Comparison of ENCODE assay signal across 8 cellular contexts in genomic region chr2:111698743-111699554, GRCh38.
DNase-seq lines count a peak whose midpoint lies in the region; ATAC-seq and TF ChIP-seq lines count a peak whose summit lies in the region.

No MANE protein-coding gene starts in this region.

- peak overlapping the region; percentile 66 for H3K4me3 ChIP-seq in Loucy (ENCODE audit: low read length, poor library complexity, severe bottlenecking)

- peak; percentile 96 for DNase-seq in GM03348 (ENCODE audit: low spot score)
- DNase-seq in SKM-1 treated with dmso at 0.1 percent for 144 hours (lab: John Stamatoyannopoulos, UW; ENCODE audit: unreplicated experiment) = peak; percentile 92
- peak; percentile 99 for DNase-seq in amniotic epithelial cell (ENCODE audit: low read depth)
- peak; percentile 98 for DNase-seq in hepatic stellate cell (ENCODE audit: low spot score)
- DNase-seq in smooth muscle cell of the brain vasculature (ENCODE audit: low read depth, low spot score) = peak; percentile 95

- no peaks in the 10 kb centered on the region for H3K36me3 ChIP-seq in Loucy (ENCODE audit: insufficient read depth, low read length)

- peak overlapping the region; percentile 85 for H3K4me2 ChIP-seq in Loucy (ENCODE audit: low read depth, low read length, poor library complexity, severe bottlenecking)

- H4K20me1 ChIP-seq in Loucy (ENCODE audit: insufficient read depth, low read length, poor library complexity, severe bottlenecking) = no peaks in the 10 kb centered on the region

- ATAC-seq in HG02852 (IDR thresholded peaks at IDR 0.05; ENCODE audit: unreplicated experiment) = no peak
- ATAC-seq in GM21529 (IDR thresholded peaks at IDR 0.05; ENCODE audit: unreplicated experiment) = no peak

- peak; percentile 51 for TF ChIP-seq CTCF in Loucy (conservative IDR thresholded peaks at IDR 0.05; ENCODE audit: low read length)

- H3K79me2 ChIP-seq in Loucy (ENCODE audit: insufficient read depth, low read length) = no peaks in the 10 kb centered on the region

- H3K9me3 ChIP-seq in Loucy (ENCODE audit: insufficient read depth, low read depth, low read length) = no peaks in the 10 kb centered on the region

- no peaks in the 10 kb centered on the region for H3K9me2 ChIP-seq in Loucy (replicated peaks; ENCODE audit: low read depth, low read length)

- no peaks in the 10 kb centered on the region for H3F3A ChIP-seq in Loucy (ENCODE audit: low read depth)

- H3K27me3 ChIP-seq in Loucy (ENCODE audit: insufficient read depth, low read length, poor library complexity, severe bottlenecking) = no peaks in the 10 kb centered on the region

- peaks cover 50% of the 10 kb centered on the region for H3K4me1 ChIP-seq in Loucy (ENCODE audit: insufficient read depth, low read length, poor library complexity, severe bottlenecking)

- H2AFZ ChIP-seq in Loucy (ENCODE audit: low read length) = no peak overlapping the region

- H3K9ac ChIP-seq in Loucy (ENCODE audit: low read depth, low read length, poor library complexity, severe bottlenecking) = peak overlapping the region; percentile 53
